ENCODE assay signal across 13 cellular contexts in the genomic region with DNA sequence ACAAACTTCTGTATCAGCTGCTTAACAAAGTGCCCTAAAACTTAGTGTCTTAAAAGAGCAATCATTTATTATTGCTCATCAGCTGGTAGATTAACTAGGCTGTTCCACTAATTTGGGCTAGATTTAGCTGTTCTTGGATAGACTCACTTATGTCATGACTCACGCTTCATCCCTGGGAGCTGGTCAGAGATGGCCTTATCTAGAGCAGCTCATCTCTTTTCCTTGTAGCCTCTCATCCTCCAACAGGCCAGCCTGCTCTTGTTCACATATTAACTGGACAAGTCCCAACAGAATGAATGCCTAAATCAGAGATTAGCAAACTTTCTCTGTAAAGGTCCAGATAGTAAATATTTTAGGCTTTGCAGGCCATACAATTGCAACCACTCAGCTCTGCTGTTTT.
"Had no signal": no experiment of that assay in that cellular context is flagged by ENCODE, and none has a peak within 500 bp of the region (broad histone marks: within the 10 kb centered on the region; RNA-seq: fewer than 3 reads in every experiment).

No MANE protein-coding gene starts in this region.

- H3K4me1 Mint-ChIP-seq: activated naive CD8-positive, alpha-beta T cell treated with anti-CD3 and anti-CD28 coated beads, Interleukin-2, amount 10 ng/mL, durations not matched to agents 7 days and 5 days had no signal

- H3K27me3 ChIP-seq: gastroesophageal sphincter, suprapubic skin had no signal

- H3K36me3 ChIP-seq: gastroesophageal sphincter, left ventricle myocardium inferior, suprapubic skin had no signal

- H3K27ac Mint-ChIP-seq: activated naive CD8-positive, alpha-beta T cell treated with anti-CD3 and anti-CD28 coated beads, Interleukin-2, amount 10 ng/mL, durations not matched to agents 7 days and 5 days; natural killer cell treated with Interleukin-12 subunit alpha and Interleukin-12 subunit beta and Interleukin-15 and Interleukin-18, amount 100 ng/mL, for 72 hours; type B pancreatic cell had no signal

- H3K9me3 Mint-ChIP-seq: activated naive CD8-positive, alpha-beta T cell treated with anti-CD3 and anti-CD28 coated beads, Interleukin-2, amount 10 ng/mL, durations not matched to agents 7 days and 5 days; type B pancreatic cell had no signal

- ATAC-seq: gastroesophageal sphincter; natural killer cell treated with Interleukin-12 subunit alpha and Interleukin-12 subunit beta and Interleukin-15 and Interleukin-18, amount 100 ng/mL, for 72 hours; stimulated activated naive CD8-positive, alpha-beta T cell treated with anti-CD3 and anti-CD28 coated beads, Interleukin-15, Interleukin-2, amounts not matched to agents 100 U/mL and 50 U/mL, for 24 hours had no signal

- H3K9me3 ChIP-seq: gastroesophageal sphincter, left ventricle myocardium inferior, suprapubic skin had no signal

- H3K36me3 Mint-ChIP-seq: activated naive CD8-positive, alpha-beta T cell treated with anti-CD3 and anti-CD28 coated beads, Interleukin-2, amount 10 ng/mL, durations not matched to agents 7 days and 5 days; natural killer cell treated with Interleukin-12 subunit alpha and Interleukin-12 subunit beta and Interleukin-15 and Interleukin-18, amount 100 ng/mL, for 72 hours; type B pancreatic cell had no signal

- H3K27me3 Mint-ChIP-seq: natural killer cell treated with Interleukin-12 subunit alpha and Interleukin-12 subunit beta and Interleukin-15 and Interleukin-18, amount 100 ng/mL, for 72 hours had no signal

- H3K4me3 Mint-ChIP-seq: activated naive CD8-positive, alpha-beta T cell treated with anti-CD3 and anti-CD28 coated beads, Interleukin-2, amount 10 ng/mL, durations not matched to agents 7 days and 5 days; natural killer cell treated with Interleukin-12 subunit alpha and Interleukin-12 subunit beta and Interleukin-15 and Interleukin-18, amount 100 ng/mL, for 72 hours; type B pancreatic cell had no signal

- DNase-seq: activated CD4-positive, alpha-beta T cell treated with anti-CD3 and anti-CD28 coated beads, Interleukin-2, amount 50 U/mL, for 1 hour; activated CD8-positive, alpha-beta memory T cell treated with anti-CD3 and anti-CD28 coated beads for 24 hours; activated naive CD8-positive, alpha-beta T cell treated with anti-CD3 and anti-CD28 coated beads, Interleukin-2, amount 10 ng/mL, durations not matched to agents 7 days and 5 days; aorta; dermis blood vessel endothelial cell; left ventricle myocardium inferior; mesendoderm; stimulated activated naive CD8-positive, alpha-beta T cell treated with anti-CD3 and anti-CD28 coated beads, Interleukin-15, Interleukin-2, amounts not matched to agents 100 U/mL and 50 U/mL, for 24 hours had no signal

- H3K4me1 ChIP-seq: gastroesophageal sphincter, left ventricle myocardium inferior, suprapubic skin had no signal

- H3K27ac ChIP-seq: gastroesophageal sphincter, left ventricle myocardium inferior, skin epidermis, suprapubic skin had no signal

- H3K4me3 ChIP-seq: gastroesophageal sphincter, left ventricle myocardium inferior, skin epidermis, suprapubic skin had no signal
